Comparison of ENCODE assay signal across 24 cellular contexts in the genomic region with DNA sequence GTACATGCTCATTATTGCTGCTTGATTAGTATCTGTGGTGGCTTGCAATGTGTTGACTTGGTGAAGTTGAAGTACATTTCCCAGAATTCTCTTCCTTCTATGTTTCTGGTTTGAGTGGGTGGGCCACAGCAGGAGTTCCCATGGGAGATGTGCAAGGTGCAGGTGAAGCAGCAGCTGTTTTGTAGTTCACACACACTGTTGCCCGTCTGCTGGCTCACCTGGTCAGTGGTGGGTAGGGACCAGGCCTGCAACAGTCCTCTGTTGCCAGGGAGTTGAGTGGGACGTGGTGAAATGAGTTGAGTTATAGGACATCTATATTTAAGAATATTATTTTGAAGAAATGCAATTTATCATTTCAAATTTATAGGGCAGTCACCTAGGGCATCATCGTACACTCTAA.
A peak's percentile ranks its signal among the peaks of the same experiment; 100 is the strongest.
DNase-seq lines count a peak whose midpoint lies in the region; ATAC-seq, FAIRE-seq and TF ChIP-seq lines count a peak whose summit lies in the region.
"Had no signal": no experiment of that assay in that cellular context is flagged by ENCODE, and none has a peak within 500 bp of the region (broad histone marks: within the 10 kb centered on the region; RNA-seq: fewer than 3 reads in every experiment).

No MANE protein-coding gene starts in this region.

- H3K9ac ChIP-seq in Karpas-422 (ENCODE audit: low read length) (peak overlapping the region; percentile 69), OCI-LY3 (ENCODE audit: low read length) (peak overlapping the region; percentile 43; the same call in 1 of the 2 replicates), smooth muscle cell (ENCODE audit: low read depth) (no peak overlapping the region)
- H3K9ac ChIP-seq: BLaER1 treated with 17β-estradiol and CSF1 and Interleukin-3, amounts not matched to agents 10 nM and 100 nM had no signal

- H3F3A ChIP-seq in smooth muscle cell (ENCODE audit: low read depth): no peaks in the 10 kb centered on the region

- TF ChIP-seq POLR2A in GM12892 (IDR thresholded peaks at IDR 0.05; ENCODE audit: low read depth, low read length): no peak

- 95% methylated on average over 3 of the region's 3 CpGs for WGBS in smooth muscle cell (ENCODE audit: low lambda C conversion rate)

- H3K4me2 ChIP-seq in Karpas-422 (ENCODE audit: low read depth, low read length, poor library complexity, severe bottlenecking): peak overlapping the region; percentile 58
- H3K4me2 ChIP-seq in OCI-LY3 (ENCODE audit: low read length): peak overlapping the region; percentile 65
- no peak overlapping the region for H3K4me2 ChIP-seq in smooth muscle cell
- H3K4me2 ChIP-seq: A549, GM23338 had no signal

- no peaks in the 10 kb centered on the region for H3K79me2 ChIP-seq in Karpas-422 (ENCODE audit: low read length)
- no peaks in the 10 kb centered on the region for H3K79me2 ChIP-seq in OCI-LY3 (ENCODE audit: low read length)
- H3K79me2 ChIP-seq in smooth muscle cell (ENCODE audit: low read depth): no peaks in the 10 kb centered on the region

- no peaks in the 10 kb centered on the region for H4K20me1 ChIP-seq in Karpas-422 (ENCODE audit: insufficient read depth, low read depth, low read length)
- no peaks in the 10 kb centered on the region for H4K20me1 ChIP-seq in OCI-LY3 (ENCODE audit: insufficient read depth, low read length)
- no peaks in the 10 kb centered on the region for H4K20me1 ChIP-seq in smooth muscle cell (ENCODE audit: low read depth)
- H4K20me1 ChIP-seq: BLaER1 treated with 17β-estradiol and CSF1 and Interleukin-3, amounts not matched to agents 10 nM and 100 nM had no signal

- H3K4me1 ChIP-seq in Karpas-422 (ENCODE audit: low read length) (peaks cover 81% of the 10 kb centered on the region), OCI-LY3 (ENCODE audit: low read length) (peaks cover 57% of the 10 kb centered on the region), smooth muscle cell (ENCODE audit: low read depth) (peaks cover 5% of the 10 kb centered on the region)
- H3K4me1 ChIP-seq: A549, HAP-1 had no signal

- no peaks in the 10 kb centered on the region for H3K9me2 ChIP-seq in Karpas-422 (replicated peaks; ENCODE audit: insufficient read depth, low read length)

- no peaks in the 10 kb centered on the region for H3K36me3 ChIP-seq in Karpas-422 (ENCODE audit: insufficient read depth, low read length)
- no peaks in the 10 kb centered on the region for H3K36me3 ChIP-seq in OCI-LY3 (replicated peaks; ENCODE audit: low read depth, low read length)
- H3K36me3 ChIP-seq in smooth muscle cell (ENCODE audit: low read depth): no peaks in the 10 kb centered on the region
- H3K36me3 ChIP-seq: BE2C; BLaER1 treated with 17β-estradiol and CSF1 and Interleukin-3, amounts not matched to agents 10 nM and 100 nM; HAP-1 had no signal

- peak overlapping the region; percentile 36 for H3K4me3 ChIP-seq in Karpas-422 (ENCODE audit: low read length)
- H3K4me3 ChIP-seq in OCI-LY3 (ENCODE audit: low read length): no peak overlapping the region
- no peak overlapping the region for H3K4me3 ChIP-seq in smooth muscle cell
- H3K4me3 ChIP-seq: A549; BLaER1 treated with 17β-estradiol and CSF1 and Interleukin-3, amounts not matched to agents 10 nM and 100 nM; GM23338; HAP-1 had no signal

- H3K27ac ChIP-seq in Karpas-422 (ENCODE audit: low read length) (peak overlapping the region; percentile 93), OCI-LY3 (ENCODE audit: low read length) (peak overlapping the region; percentile 68), smooth muscle cell (ENCODE audit: low read depth) (no peak overlapping the region)
- H3K27ac ChIP-seq: A549; BLaER1 treated with 17β-estradiol and CSF1 and Interleukin-3, amounts not matched to agents 10 nM and 100 nM had no signal

- DNase-seq in GM12892 (ENCODE audit: insufficient read length) (no peak), Karpas-422 (peak; percentile 70), NCI-H2029 treated with DMSO at 0.1 percent for 48 hours (lab: John Stamatoyannopoulos, UW) (no peak), smooth muscle cell (lab: John Stamatoyannopoulos, UW; ENCODE audit: unreplicated experiment) (no peak), LoVo (ENCODE audit: low spot score) (no peak)
- DNase-seq: 8988T; ACHN; AML-193; BE2C; Calu3; CD4-positive, alpha-beta memory T cell; COR-L47; DMS53; DMS79 treated with DMSO at 0.1 percent for 48 hours; HFFc6 had no signal

- TF ChIP-seq CTCF in OCI-LY3 (IDR thresholded peaks at IDR 0.05; ENCODE audit: low read depth, low read length) (no peak), smooth muscle cell (IDR thresholded peaks at IDR 0.05; ENCODE audit: borderline replicate concordance, insufficient read depth, poor library complexity, severe bottlenecking) (no peak)

- no peaks in the 10 kb centered on the region for H3K9me3 ChIP-seq in Karpas-422 (ENCODE audit: low read length)
- H3K9me3 ChIP-seq in OCI-LY3 (ENCODE audit: insufficient read depth, low read length): no peaks in the 10 kb centered on the region
- H3K9me3 ChIP-seq in smooth muscle cell (replicated peaks; ENCODE audit: low read depth): no peaks in the 10 kb centered on the region
- H3K9me3 ChIP-seq: A549; BE2C; BLaER1 treated with 17β-estradiol and CSF1 and Interleukin-3, amounts not matched to agents 10 nM and 100 nM; HAP-1 had no signal

- H2AFZ ChIP-seq in Karpas-422 (ENCODE audit: low read length) (0 out of 2 replicates have a peak overlapping the region, but pooled peaks have one; percentile 68), OCI-LY3 (ENCODE audit: low read depth, low read length) (no peak overlapping the region), smooth muscle cell (ENCODE audit: low read depth) (no peak overlapping the region)
- H2AFZ ChIP-seq: GM23338 had no signal

- FAIRE-seq in GM12892 (lab: Jason Lieb, UNC): peak; percentile 9
- FAIRE-seq: A549, G401.6, GM19239, H54 had no signal

- H3K27me3 ChIP-seq in Karpas-422 (ENCODE audit: low read length) (no peaks in the 10 kb centered on the region), OCI-LY3 (ENCODE audit: low read depth, low read length) (no peaks in the 10 kb centered on the region), smooth muscle cell (ENCODE audit: low read depth) (peaks cover 10% of the 10 kb centered on the region)
- H3K27me3 ChIP-seq: BLaER1 treated with 17β-estradiol and CSF1 and Interleukin-3, amounts not matched to agents 10 nM and 100 nM had no signal

- no peak for ATAC-seq in GM21381 (IDR thresholded peaks at IDR 0.05; ENCODE audit: unreplicated experiment)
- ATAC-seq: A549, GM23338 had no signal
